ENCODE assay signal across 18 cellular contexts in genomic region chr4:154292589-154292988, GRCh38.
DNase-seq lines count a peak whose midpoint lies in the region; ATAC-seq and TF ChIP-seq lines count a peak whose summit lies in the region.
"Had no signal": no experiment of that assay in that cellular context is flagged by ENCODE, and none has a peak within 500 bp of the region (broad histone marks: within the 10 kb centered on the region; RNA-seq: fewer than 3 reads in every experiment).

No MANE protein-coding gene starts in this region.

- no peaks in the 10 kb centered on the region for H3K9me2 ChIP-seq in Karpas-422 (replicated peaks; ENCODE audit: insufficient read depth, low read length)

- H3K9me3 ChIP-seq in Karpas-422 (ENCODE audit: low read length), result no peaks in the 10 kb centered on the region
- H3K9me3 ChIP-seq: SJCRH30 had no signal

- no peaks in the 10 kb centered on the region for H3K4me1 Mint-ChIP-seq in activated naive CD4-positive, alpha-beta T cell treated with anti-CD3 and anti-CD28 coated beads for 36 hours (ENCODE audit: low read depth)
- no peaks in the 10 kb centered on the region for H3K4me1 Mint-ChIP-seq in naive B cell

- DNase-seq in activated naive CD4-positive, alpha-beta T cell treated with anti-CD3 and anti-CD28 coated beads for 36 hours, result peak; percentile 30
- DNase-seq in activated naive CD4-positive, alpha-beta T cell treated with anti-CD3 and anti-CD28 coated beads, Interleukin-2, amount 50 U/mL, for 16 hours, result no peak
- DNase-seq in Karpas-422 (peak; percentile 68), naive B cell (peak; percentile 8), DMS153 treated with DMSO at 0.1 percent for 48 hours (lab: John Stamatoyannopoulos, UW; ENCODE audit: unreplicated experiment) (no peak), AG20443 (ENCODE audit: low spot score) (no peak)
- DNase-seq: AML-193; CD4-positive, alpha-beta T cell; GM23248; NCI-H1417; NCI-H2029; NCI-H510A; NCI-H82; SJCRH30 had no signal

- TF ChIP-seq CTCF in VCaP (conservative IDR thresholded peaks at IDR 0.05), result 0 out of 2 replicates have a peak, but pooled peaks have one; percentile 7

- CTCF ChIA-PET in activated naive CD4-positive, alpha-beta T cell treated with anti-CD3 and anti-CD28 coated beads for 36 hours (lab: Charles Lee), result interaction anchor here (2.0 kb wide), 1 partner anchor 23 kb away, joined by 6 read pairs; no protein-coding TSS in a partner anchor

- H3K4me3 Mint-ChIP-seq in activated naive CD4-positive, alpha-beta T cell treated with anti-CD3 and anti-CD28 coated beads for 36 hours, result no peak overlapping the region
- H3K4me3 Mint-ChIP-seq in naive B cell, result no peak overlapping the region
- H3K4me3 Mint-ChIP-seq: CD4-positive, alpha-beta T cell had no signal

- H3K9me3 Mint-ChIP-seq in activated naive CD4-positive, alpha-beta T cell treated with anti-CD3 and anti-CD28 coated beads for 36 hours, result no peaks in the 10 kb centered on the region
- peaks cover 0 to 2% (median 0%) of the 10 kb centered on the region in 7 donors for H3K9me3 Mint-ChIP-seq in naive B cell
- H3K9me3 Mint-ChIP-seq: CD4-positive, alpha-beta T cell had no signal

- no peaks in the 10 kb centered on the region for H4K20me1 ChIP-seq in Karpas-422 (ENCODE audit: insufficient read depth, low read depth, low read length)

- H3K4me3 ChIP-seq in Karpas-422 (ENCODE audit: low read length), result no peak overlapping the region
- H3K4me3 ChIP-seq: GM23248, SJCRH30 had no signal

- no peak overlapping the region for H3K4me2 ChIP-seq in Karpas-422 (ENCODE audit: low read depth, low read length, poor library complexity, severe bottlenecking)
- H3K4me2 ChIP-seq: KMS-11 had no signal

- H3K27ac Mint-ChIP-seq in activated naive CD4-positive, alpha-beta T cell treated with anti-CD3 and anti-CD28 coated beads for 36 hours, result peak overlapping the region; percentile 1
- H3K27ac Mint-ChIP-seq in naive B cell, result no peak overlapping the region
- H3K27ac Mint-ChIP-seq: CD4-positive, alpha-beta T cell had no signal

- no peaks in the 10 kb centered on the region for H3K36me3 ChIP-seq in Karpas-422 (ENCODE audit: insufficient read depth, low read length)
- H3K36me3 ChIP-seq: SJCRH30 had no signal

- H2AFZ ChIP-seq in Karpas-422 (ENCODE audit: low read length), result no peak overlapping the region
- H2AFZ ChIP-seq: GM23248 had no signal

- intact Hi-C loops in activated naive CD4-positive, alpha-beta T cell treated with anti-CD3 and anti-CD28 coated beads for 36 hours (cut with micrococcal nuclease), result no loop called here

- no peak overlapping the region for H3K27ac ChIP-seq in Karpas-422 (ENCODE audit: low read length)
- H3K27ac ChIP-seq in VCaP, result no peak overlapping the region
- H3K27ac ChIP-seq: GM23248, KMS-11, RWPE1, SJCRH30 had no signal

- H3K79me2 ChIP-seq in Karpas-422 (ENCODE audit: low read length), result no peaks in the 10 kb centered on the region

- H3K4me1 ChIP-seq in Karpas-422 (ENCODE audit: low read length), result no peaks in the 10 kb centered on the region
- H3K4me1 ChIP-seq: SJCRH30 had no signal

- ATAC-seq in naive B cell (ENCODE audit: low read depth in 2 of 2), result peak; percentile 53
- ATAC-seq in SK-N-SH treated with all-trans-retinoic acid at 6 μM for 48 hours, result no peak

- H3K9ac ChIP-seq in Karpas-422 (ENCODE audit: low read length), result no peak overlapping the region
- H3K9ac ChIP-seq: GM23248, KMS-11 had no signal

- H3K27me3 ChIP-seq in Karpas-422 (ENCODE audit: low read length), result no peaks in the 10 kb centered on the region
- H3K27me3 ChIP-seq: SJCRH30 had no signal

- H3K27me3 Mint-ChIP-seq in activated naive CD4-positive, alpha-beta T cell treated with anti-CD3 and anti-CD28 coated beads for 36 hours (ENCODE audit: low read depth), result peaks cover 21% of the 10 kb centered on the region
- peaks cover 8 to 29% (median 24%) of the 10 kb centered on the region in 3 donors for H3K27me3 Mint-ChIP-seq in naive B cell

- no peaks in the 10 kb centered on the region for H3K36me3 Mint-ChIP-seq in activated naive CD4-positive, alpha-beta T cell treated with anti-CD3 and anti-CD28 coated beads for 36 hours (ENCODE audit: low read depth)
- no peaks in the 10 kb centered on the region for H3K36me3 Mint-ChIP-seq in naive B cell

TF ChIP-seq in SK-N-SH treated with all-trans-retinoic acid at 6 μM for 48 hours, 23 proteins besides CTCF, POLR2A, EP300 and RAD21:
- no peak for TF ChIP-seq OSR1 (CRISPR knock-in tag; IDR thresholded peaks at IDR 0.05)

Comparison
In these comparisons a context has a peak if more than half of its experiments do, and no peak if none do; other contexts are left out.
1. DNase-seq: peak in activated naive CD4-positive, alpha-beta T cell treated with anti-CD3 and anti-CD28 coated beads for 36 hours (single experiment), Karpas-422 (single experiment) and naive B cell (single experiment); none in activated naive CD4-positive, alpha-beta T cell treated with anti-CD3 and anti-CD28 coated beads, Interleukin-2, amount 50 U/mL, for 16 hours (single experiment), DMS153 treated with DMSO at 0.1 percent for 48 hours (single experiment) and AG20443 (single experiment).